ENCODE assay signal across 8 cellular contexts in the genomic region with DNA sequence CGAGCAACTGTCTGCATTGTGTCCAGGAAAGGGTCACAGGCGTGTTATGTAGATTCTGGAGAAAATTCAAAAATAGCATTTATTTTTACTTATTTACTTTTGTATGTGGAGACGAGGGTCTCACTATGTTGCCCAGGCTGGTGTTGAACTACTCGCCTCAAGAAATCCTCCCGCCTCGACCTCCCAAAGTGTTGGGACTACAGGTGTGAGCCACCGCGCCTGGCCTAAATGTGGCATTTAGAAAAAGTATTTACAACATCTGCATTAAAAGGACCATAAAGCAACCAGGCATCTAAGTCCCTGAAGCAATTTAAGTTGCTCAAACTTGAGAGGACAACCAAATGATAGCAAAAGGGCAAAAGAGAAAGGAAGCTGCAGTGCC. TPM values are rescaled to one million over a fixed set of nuclear protein-coding genes. Genes with fewer than 3 reads are reported as not detected.
DNase-seq lines count a peak whose midpoint lies in the region; ATAC-seq and TF ChIP-seq lines count a peak whose summit lies in the region.

No MANE protein-coding gene starts in this region.

- intact Hi-C loops in CD8-positive, alpha-beta T cell (cut with DNase I, micrococcal nuclease): loop anchor here (1.0 to 10.0 kb wide), 23 partner anchors 8 to 1997 kb away; a partner anchor contains a TSS
- intact Hi-C loops in OCI-LY7 (cut with micrococcal nuclease; ENCODE audit: unreplicated experiment): loop anchor here (10.0 kb wide), 1 partner anchor 1167 kb away; a partner anchor contains a TSS

- CTCF ChIA-PET in CD8-positive, alpha-beta T cell (lab: Charles Lee): no interaction called here
- CTCF ChIA-PET in OCI-LY7 (lab: Charles Lee; ENCODE audit: unreplicated experiment): interaction anchor here (1.0 kb wide), 1 partner anchor 15 kb away, joined by 3 read pairs; no protein-coding TSS in a partner anchor

- H3K27ac Mint-ChIP-seq in CD8-positive, alpha-beta T cell: peak overlapping the region; percentile 98
- H3K27ac Mint-ChIP-seq in osteocyte (ENCODE audit: unreplicated experiment): peak overlapping the region; percentile 97

- H3K9me3 ChIP-seq in CD8-positive, alpha-beta T cell (ENCODE audit: low read length): no peaks in the 10 kb centered on the region
- no peaks in the 10 kb centered on the region for H3K9me3 ChIP-seq in OCI-LY7 (ENCODE audit: low read length)

- peak overlapping the region; percentile 96 for H3K4me3 Mint-ChIP-seq in CD8-positive, alpha-beta T cell
- H3K4me3 Mint-ChIP-seq in osteocyte (ENCODE audit: unreplicated experiment): peak overlapping the region; percentile 88

- peak overlapping the region; percentile 82 for H3K27ac ChIP-seq in CD8-positive, alpha-beta T cell (ENCODE audit: low read depth, low read length)
- peak overlapping the region; percentile 93 for H3K27ac ChIP-seq in OCI-LY7 (ENCODE audit: low read depth, low read length, poor library complexity, severe bottlenecking)

- H3K27me3 Mint-ChIP-seq in CD8-positive, alpha-beta T cell (ENCODE audit: low read depth): no peaks in the 10 kb centered on the region
- H3K27me3 Mint-ChIP-seq in osteocyte (ENCODE audit: unreplicated experiment): no peaks in the 10 kb centered on the region

- H3K9me2 ChIP-seq in OCI-LY7 (ENCODE audit: insufficient read depth, low read length): no peaks in the 10 kb centered on the region

- DNase-seq in CD8-positive, alpha-beta T cell: no peak
- DNase-seq in OCI-LY7 (ENCODE audit: low spot score) (no peak), epithelial cell of esophagus (ENCODE audit: low read depth) (no peak), osteocyte (ENCODE audit: extremely low spot score, unreplicated experiment) (no peak), GM13976 (ENCODE audit: low spot score) (no peak), medulla oblongata (ENCODE audit: extremely low spot score) (no peak), NCI-H446 treated with DMSO at 0.1 percent for 48 hours (lab: John Stamatoyannopoulos, UW) (no peak)
- DNase-seq in activated effector memory CD4-positive, alpha-beta T cell treated with Interleukin-2 at 50 U/mL for 16 hours: no peak

- POLR2A ChIA-PET in CD8-positive, alpha-beta T cell (lab: Charles Lee): interaction anchor here (0.6 to 1.8 kb wide), 10 partner anchors 8 to 1800 kb away, joined by 3 to 8 read pairs (median 4); a partner anchor contains a TSS
- POLR2A ChIA-PET in OCI-LY7 (lab: Charles Lee): interaction anchor here (0.6 to 2.0 kb wide), 9 partner anchors 9 to 1039 kb away, joined by 3 to 5 read pairs (median 4); a partner anchor contains a TSS

- ATAC-seq in CD8-positive, alpha-beta T cell: no peak

- in situ Hi-C loops in GM13976 (cut with MboI; ENCODE audit: low sequenced_read_pairs, unreplicated experiment): no loop called here

- peaks cover 50% of the 10 kb centered on the region for H3K79me2 ChIP-seq in OCI-LY7 (ENCODE audit: insufficient read depth, low read depth, low read length)

- H3K4me3 ChIP-seq in CD8-positive, alpha-beta T cell (ENCODE audit: low read depth, low read length): peak overlapping the region; percentile 63
- H3K4me3 ChIP-seq in OCI-LY7 (ENCODE audit: low read depth, low read length, poor library complexity, severe bottlenecking) (peak overlapping the region; percentile 88), epithelial cell of esophagus (ENCODE audit: low read length) (peak overlapping the region; percentile 70)

- peaks cover 12% of the 10 kb centered on the region for H4K20me1 ChIP-seq in OCI-LY7 (ENCODE audit: insufficient read depth, low read length)

- peak overlapping the region; percentile 41; the same call in 1 of the 2 replicates for H2AFZ ChIP-seq in OCI-LY7 (ENCODE audit: low read length)

- peaks cover 27% of the 10 kb centered on the region for H3K4me1 ChIP-seq in CD8-positive, alpha-beta T cell (ENCODE audit: insufficient read depth, low read length)
- peaks cover 27% of the 10 kb centered on the region for H3K4me1 ChIP-seq in OCI-LY7 (ENCODE audit: insufficient read depth, low read length, poor library complexity, severe bottlenecking)

- BruUV-seq in OCI-LY7 (replicated peaks; lab: Mats Ljungman, UMichigan): no TSS peak

- peak overlapping the region; percentile 76 for H3K4me2 ChIP-seq in OCI-LY7 (ENCODE audit: low read length)

- no peaks in the 10 kb centered on the region for H3K27me3 ChIP-seq in CD8-positive, alpha-beta T cell (ENCODE audit: insufficient read depth, low read length)

- peaks cover 79% of the 10 kb centered on the region for H3K36me3 Mint-ChIP-seq in CD8-positive, alpha-beta T cell
- peaks cover 32% of the 10 kb centered on the region for H3K36me3 Mint-ChIP-seq in osteocyte (ENCODE audit: unreplicated experiment)

- H3K9me3 Mint-ChIP-seq in CD8-positive, alpha-beta T cell: no peaks in the 10 kb centered on the region
- H3K9me3 Mint-ChIP-seq in osteocyte (ENCODE audit: unreplicated experiment): no peaks in the 10 kb centered on the region

- no peak for TF ChIP-seq CTCF in CD8-positive, alpha-beta T cell (IDR thresholded peaks at IDR 0.05)
- TF ChIP-seq CTCF in OCI-LY7 (conservative IDR thresholded peaks at IDR 0.05; ENCODE audit: low read length): no peak
- TF ChIP-seq CTCF in epithelial cell of esophagus (IDR thresholded peaks at IDR 0.05; ENCODE audit: insufficient read depth, low read depth, low read length, missing control alignments): no peak
- no peak for TF ChIP-seq CTCF in osteocyte (IDR thresholded peaks at IDR 0.05)
- TF ChIP-seq CTCF in GM13976 (IDR thresholded peaks at IDR 0.05; ENCODE audit: borderline replicate concordance, control extremely low read depth, extremely low read depth, insufficient read depth, missing control alignments): no peak

- H3K4me1 Mint-ChIP-seq in CD8-positive, alpha-beta T cell (ENCODE audit: low read depth): peaks cover 48% of the 10 kb centered on the region
- peaks cover 43% of the 10 kb centered on the region for H3K4me1 Mint-ChIP-seq in osteocyte (ENCODE audit: unreplicated experiment)

- peaks cover 27% of the 10 kb centered on the region for H3K36me3 ChIP-seq in CD8-positive, alpha-beta T cell (ENCODE audit: insufficient read depth, low read length)
- peaks cover 54% of the 10 kb centered on the region for H3K36me3 ChIP-seq in OCI-LY7 (ENCODE audit: insufficient read depth, low read length)

RNA-seq across cellular contexts. Expression of a gene that starts 0.6 kb away (rescaled TPM):
- 1 to 10 TPM; 8.6 to 9.1 TPM for total RNA-seq in CD8-positive, alpha-beta T cell
- total RNA-seq in OCI-LY7 (2014; rRNA removed; shearing (Covaris generic)): 4.4 and 16.4 TPM in 2 replicates
- total RNA-seq in OCI-LY7 (2022) (19.0 and 20.8 TPM in 2 replicates), osteocyte (10.0 and 10.2 TPM in 2 replicates)

RNA-seq across cellular contexts. Expression of a gene that starts 0.8 kb away (rescaled TPM):
- total RNA-seq in CD8-positive, alpha-beta T cell: 1,000 to 10,000 TPM; 1,595 to 1,676 TPM
- 2,753 and 3,468 TPM in 2 replicates for total RNA-seq in OCI-LY7 (2014; rRNA removed; shearing (Covaris generic))
- total RNA-seq in OCI-LY7 (2022): 1,593 and 1,611 TPM in 2 replicates
- 750 and 815 TPM in 2 replicates for total RNA-seq in osteocyte
